ENCODE assay signal across 9 cellular contexts in genomic region chr20:46512943-46513844, GRCh38.
DNase-seq lines count a peak whose midpoint lies in the region; ATAC-seq and TF ChIP-seq lines count a peak whose summit lies in the region.
"Had no signal": no experiment of that assay in that cellular context is flagged by ENCODE, and none has a peak within 500 bp of the region (broad histone marks: within the 10 kb centered on the region; RNA-seq: fewer than 3 reads in every experiment).

TSS of gene ZNF334 (minus strand) at chr20:46513559. CDS start at chr20:46512102, 1,457 bp downstream.

- H3K9ac ChIP-seq in rectal smooth muscle tissue (ENCODE audit: low read length), result peak within 1 kb of the TSS; percentile 43
- H3K9ac ChIP-seq: KMS-11 had no signal

- POLR2A ChIA-PET in HEK293 (lab: Yijun Ruan, JAX), result interaction anchor here (0.5 to 0.8 kb wide), 2 partner anchors 14 to 16 kb away, joined by 3 read pairs; no protein-coding TSS in a partner anchor

- peak; percentile 93 for DNase-seq in COLO668 (lab: John Stamatoyannopoulos, UW; ENCODE audit: unreplicated experiment)
- DNase-seq in NCI-H526 treated with DMSO at 0.1 percent for 48 hours (lab: John Stamatoyannopoulos, UW), result peak; percentile 54
- DNase-seq in amygdala (lab: John Stamatoyannopoulos, UW), result peak in 47 of 56 donors; percentile 11 to 76 (median 44)
- DNase-seq in iPS DF 6.9 (ENCODE audit: low read depth, low spot score), result peak; percentile 68

- H3K4me3 ChIP-seq in HEK293 (ENCODE audit: low read depth, low read length) (peak within 1 kb of the TSS; percentile 71), iPS DF 6.9 (ENCODE audit: low read length) (peak within 1 kb of the TSS; percentile 91), rectal smooth muscle tissue (ENCODE audit: low read length) (peak within 1 kb of the TSS; percentile 91)

- H3K4me1 ChIP-seq in HEK293 (ENCODE audit: control insufficient read depth, insufficient read depth, low read length) (no peaks in the 10 kb centered on the region), iPS DF 6.9 (ENCODE audit: control insufficient read depth, insufficient read depth, low read length) (no peaks in the 10 kb centered on the region), rectal smooth muscle tissue (ENCODE audit: control insufficient read depth, insufficient read depth, low read length) (peaks cover 5% of the 10 kb centered on the region)

- H3K36me3 ChIP-seq in HEK293 (ENCODE audit: control insufficient read depth in 2 of 2, insufficient read depth in 1 of 2, low read length in 2 of 2), result no peaks in the 10 kb centered on the region
- no peaks in the 10 kb centered on the region for H3K36me3 ChIP-seq in iPS DF 6.9 (ENCODE audit: control insufficient read depth, insufficient read depth, low read length)
- H3K36me3 ChIP-seq in rectal smooth muscle tissue (ENCODE audit: control insufficient read depth, insufficient read depth, low read length), result no peaks in the 10 kb centered on the region

- no peaks in the 10 kb centered on the region for H3K9me3 ChIP-seq in HEK293 (ENCODE audit: control insufficient read depth, insufficient read depth, low read depth, low read length)
- H3K9me3 ChIP-seq in iPS DF 6.9 (ENCODE audit: control insufficient read depth, insufficient read depth, low read length), result no peaks in the 10 kb centered on the region; the same call in 1 of the 2 replicates

- WGBS in iPS DF 6.9 (ENCODE audit: insufficient coverage, insufficient read length), result no CpG with 5 or more reads among the region's 49 CpGs

- ATAC-seq in GM19397 (IDR thresholded peaks at IDR 0.05; ENCODE audit: unreplicated experiment) (no peak), HG03432 (IDR thresholded peaks at IDR 0.05; ENCODE audit: unreplicated experiment) (no peak)

- no peak for TF ChIP-seq CTCF in HEK293 (tag by site-specific recombination; IDR thresholded peaks at IDR 0.05)

- H3K27ac ChIP-seq in HEK293 (ENCODE audit: extremely low read depth, low read depth, low read length) (peak within 1 kb of the TSS; percentile 72; the same call in 1 of the 2 replicates), iPS DF 6.9 (ENCODE audit: low read length) (no peak within 1 kb of the TSS), rectal smooth muscle tissue (ENCODE audit: low read depth, low read length) (peak within 1 kb of the TSS; percentile 21)
- H3K27ac ChIP-seq: KMS-11 had no signal

- CTCF ChIA-PET in HEK293 (lab: Yijun Ruan, JAX), result interaction anchor here (0.6 to 1.6 kb wide), 4 partner anchors 8 to 193 kb away, joined by 3 to 9 read pairs (median 4); no protein-coding TSS in a partner anchor

- H3K27me3 ChIP-seq in iPS DF 6.9 (ENCODE audit: control insufficient read depth, insufficient read depth, low read length) (no peaks in the 10 kb centered on the region), rectal smooth muscle tissue (ENCODE audit: control insufficient read depth, insufficient read depth, low read length) (no peaks in the 10 kb centered on the region)

TF ChIP-seq in HEK293, 187 proteins besides CTCF, POLR2A, EP300 and RAD21 (continues in another document):
- peak; percentile 99 for TF ChIP-seq ZNF518A (tag by site-specific recombination; conservative IDR thresholded peaks at IDR 0.05; ENCODE audit: low read depth)
- TF ChIP-seq, protein P1, sequence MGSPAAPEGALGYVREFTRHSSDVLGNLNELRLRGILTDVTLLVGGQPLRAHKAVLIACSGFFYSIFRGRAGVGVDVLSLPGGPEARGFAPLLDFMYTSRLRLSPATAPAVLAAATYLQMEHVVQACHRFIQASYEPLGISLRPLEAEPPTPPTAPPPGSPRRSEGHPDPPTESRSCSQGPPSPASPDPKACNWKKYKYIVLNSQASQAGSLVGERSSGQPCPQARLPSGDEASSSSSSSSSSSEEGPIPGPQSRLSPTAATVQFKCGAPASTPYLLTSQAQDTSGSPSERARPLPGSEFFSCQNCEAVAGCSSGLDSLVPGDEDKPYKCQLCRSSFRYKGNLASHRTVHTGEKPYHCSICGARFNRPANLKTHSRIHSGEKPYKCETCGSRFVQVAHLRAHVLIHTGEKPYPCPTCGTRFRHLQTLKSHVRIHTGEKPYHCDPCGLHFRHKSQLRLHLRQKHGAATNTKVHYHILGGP (tag by site-specific recombination; IDR thresholded peaks at IDR 0.05), result no peak
- peak; percentile 33; the same call in 1 of the 2 replicates for TF ChIP-seq GLIS2 (tag by site-specific recombination; IDR thresholded peaks at IDR 0.05)
- TF ChIP-seq ZNF426 (tag by site-specific recombination; IDR thresholded peaks at IDR 0.05), result no peak
- peak; percentile 96 for TF ChIP-seq ZNF362 (tag by site-specific recombination; IDR thresholded peaks at IDR 0.05)
- no peak for TF ChIP-seq ZNF132 (tag by site-specific recombination; IDR thresholded peaks at IDR 0.05; ENCODE audit: borderline replicate concordance)
- TF ChIP-seq, protein P2, sequence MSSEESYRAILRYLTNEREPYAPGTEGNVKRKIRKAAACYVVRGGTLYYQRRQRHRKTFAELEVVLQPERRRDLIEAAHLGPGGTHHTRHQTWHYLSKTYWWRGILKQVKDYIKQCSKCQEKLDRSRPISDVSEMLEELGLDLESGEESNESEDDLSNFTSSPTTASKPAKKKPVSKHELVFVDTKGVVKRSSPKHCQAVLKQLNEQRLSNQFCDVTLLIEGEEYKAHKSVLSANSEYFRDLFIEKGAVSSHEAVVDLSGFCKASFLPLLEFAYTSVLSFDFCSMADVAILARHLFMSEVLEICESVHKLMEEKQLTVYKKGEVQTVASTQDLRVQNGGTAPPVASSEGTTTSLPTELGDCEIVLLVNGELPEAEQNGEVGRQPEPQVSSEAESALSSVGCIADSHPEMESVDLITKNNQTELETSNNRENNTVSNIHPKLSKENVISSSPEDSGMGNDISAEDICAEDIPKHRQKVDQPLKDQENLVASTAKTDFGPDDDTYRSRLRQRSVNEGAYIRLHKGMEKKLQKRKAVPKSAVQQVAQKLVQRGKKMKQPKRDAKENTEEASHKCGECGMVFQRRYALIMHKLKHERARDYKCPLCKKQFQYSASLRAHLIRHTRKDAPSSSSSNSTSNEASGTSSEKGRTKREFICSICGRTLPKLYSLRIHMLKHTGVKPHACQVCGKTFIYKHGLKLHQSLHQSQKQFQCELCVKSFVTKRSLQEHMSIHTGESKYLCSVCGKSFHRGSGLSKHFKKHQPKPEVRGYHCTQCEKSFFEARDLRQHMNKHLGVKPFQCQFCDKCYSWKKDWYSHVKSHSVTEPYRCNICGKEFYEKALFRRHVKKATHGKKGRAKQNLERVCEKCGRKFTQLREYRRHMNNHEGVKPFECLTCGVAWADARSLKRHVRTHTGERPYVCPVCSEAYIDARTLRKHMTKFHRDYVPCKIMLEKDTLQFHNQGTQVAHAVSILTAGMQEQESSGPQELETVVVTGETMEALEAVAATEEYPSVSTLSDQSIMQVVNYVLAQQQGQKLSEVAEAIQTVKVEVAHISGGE (tag by site-specific recombination; conservative IDR thresholded peaks at IDR 0.05; ENCODE audit: low read depth), result peak; percentile 96
- TF ChIP-seq YY2 (tag by site-specific recombination; IDR thresholded peaks at IDR 0.05), result no peak
- peak; percentile 18; the same call in 1 of the 2 replicates for TF ChIP-seq ZNF629 (tag by site-specific recombination; IDR thresholded peaks at IDR 0.05)
- TF ChIP-seq ZXDB (tag by site-specific recombination; IDR thresholded peaks at IDR 0.05), result peak; percentile 83
- TF ChIP-seq ZNF558 (tag by site-specific recombination; IDR thresholded peaks at IDR 0.05), result no peak
- TF ChIP-seq SP2 (tag by site-specific recombination; IDR thresholded peaks at IDR 0.05), result peak; percentile 80
- TF ChIP-seq KLF16 (tag by site-specific recombination; IDR thresholded peaks at IDR 0.05), result peak; percentile 65; the same call in 1 of the 2 replicates
